Comparison of ENCODE assay signal across 8 cellular contexts in genomic region chr20:40955826-40956225, GRCh38.
DNase-seq lines count a peak whose midpoint lies in the region; ATAC-seq and TF ChIP-seq lines count a peak whose summit lies in the region.
"Not testable (repeated sequence)": the region's sequence is repeated elsewhere in the genome, so short reads cannot be mapped to it uniquely, and the experiment has no call there.

No MANE protein-coding gene starts in this region.

- H4K20me1 ChIP-seq in BLaER1 treated with 17β-estradiol and CSF1 and Interleukin-3, amounts not matched to agents 10 nM and 100 nM, result not testable (repeated sequence)

- not testable (repeated sequence) for H3K27me3 ChIP-seq in BLaER1 treated with 17β-estradiol and CSF1 and Interleukin-3, amounts not matched to agents 10 nM and 100 nM; RWPE2 (ENCODE audit: insufficient read depth, poor library complexity, severe bottlenecking); parathyroid adenoma (ENCODE audit: control insufficient read depth, insufficient read depth, low read length); stomach

- H3K27ac ChIP-seq in BLaER1 treated with 17β-estradiol and CSF1 and Interleukin-3, amounts not matched to agents 10 nM and 100 nM; RWPE2 (ENCODE audit: poor library complexity, severe bottlenecking); parathyroid adenoma; stomach: not testable (repeated sequence)

- intact Hi-C loops in stomach (cut with DNase I; ENCODE audit: low total_unique reads), result not testable (repeated sequence)

- peak overlapping the region in 10 of 11 experiments; percentile 6 to 75 (median 53); a peak in 19 of 22 replicates for H3K4me2 ChIP-seq in BLaER1 treated with 17β-estradiol and CSF1 and Interleukin-3, amounts not matched to agents 10 nM and 100 nM
- H3K4me2 ChIP-seq in parathyroid adenoma (ENCODE audit: low read length), result peak overlapping the region; percentile 20

- H3K9me3 ChIP-seq in BLaER1 treated with 17β-estradiol and CSF1 and Interleukin-3, amounts not matched to agents 10 nM and 100 nM (replicated peaks in 1 of 11), result peaks cover 0 to 15% (median 9%) of the 10 kb centered on the region in 11 experiments; a peak in 13 of 22 replicates
- H3K9me3 ChIP-seq in RWPE2 (ENCODE audit: severe bottlenecking); parathyroid adenoma (ENCODE audit: control insufficient read depth, low read length); stomach: not testable (repeated sequence)

- H3K36me3 ChIP-seq in BLaER1 treated with 17β-estradiol and CSF1 and Interleukin-3, amounts not matched to agents 10 nM and 100 nM; RWPE2 (ENCODE audit: low read depth); parathyroid adenoma (ENCODE audit: control insufficient read depth, insufficient read depth, low read length); stomach: not testable (repeated sequence)

- H2AFZ ChIP-seq in parathyroid adenoma, result peak overlapping the region; percentile 75

- not testable (repeated sequence) for TF ChIP-seq CTCF in RWPE2 (IDR thresholded peaks at IDR 0.05; ENCODE audit: poor library complexity, severe bottlenecking); parathyroid adenoma (IDR thresholded peaks at IDR 0.05); stomach (IDR thresholded peaks at IDR 0.05)

- not testable (repeated sequence) for H3K79me2 ChIP-seq in parathyroid adenoma

- not testable (repeated sequence) for H3K4me3 ChIP-seq in BLaER1 treated with 17β-estradiol and CSF1 and Interleukin-3, amounts not matched to agents 10 nM and 100 nM; RWPE2 (ENCODE audit: severe bottlenecking); parathyroid adenoma (ENCODE audit: low read depth, low read length); stomach

- DNase-seq in DMS 273 treated with DMSO at 0.1 percent for 48 hours (lab: John Stamatoyannopoulos, UW) (peak; percentile 15), RWPE2 (ENCODE audit: low spot score) (peak; percentile 56), ecto neural progenitor cell (ENCODE audit: low spot score) (peak; percentile 12), islet precursor cell (peak; percentile 29), stomach (peak; percentile 65), ureter (ENCODE audit: low spot score) (peak; percentile 36)

- H3K9ac ChIP-seq in BLaER1 treated with 17β-estradiol and CSF1 and Interleukin-3, amounts not matched to agents 10 nM and 100 nM; parathyroid adenoma: not testable (repeated sequence)

- peaks cover 18 to 39% (median 23%) of the 10 kb centered on the region in 10 experiments for H3K4me1 ChIP-seq in BLaER1 treated with 17β-estradiol and CSF1 and Interleukin-3, amounts not matched to agents 10 nM and 100 nM
- H3K4me1 ChIP-seq in RWPE2 (ENCODE audit: insufficient read depth, poor library complexity, severe bottlenecking); stomach: not testable (repeated sequence)
- peaks cover 23% of the 10 kb centered on the region for H3K4me1 ChIP-seq in parathyroid adenoma

- not testable (repeated sequence) for ATAC-seq in RWPE2 (ENCODE audit: low read depth)

- TF ChIP-seq EP300 in stomach (IDR thresholded peaks at IDR 0.05), result not testable (repeated sequence)

- not testable (repeated sequence) for TF ChIP-seq POLR2A in stomach (IDR thresholded peaks at IDR 0.05)

- WGBS in stomach, 5 donors, result 40 to 55% (median 49%) methylated on average over 8 of the region's 8 CpGs

Comparison
In these comparisons a context has a peak if more than half of its experiments do, and no peak if none do; other contexts are left out.
1. DNase-seq: peak in every context shown above with its lines; median percentile 65 in stomach; 56 in RWPE2; 36 in ureter; 29 in islet precursor cell; 15 in DMS 273 treated with DMSO at 0.1 percent for 48 hours; 12 in ecto neural progenitor cell.